8 cellular contexts compared by ENCODE assay signal in genomic region chr1:203702130-203702577, GRCh38.
DNase-seq lines count a peak whose midpoint lies in the region; ATAC-seq lines count a peak whose summit lies in the region.

No MANE protein-coding gene starts in this region.

- H3K9ac ChIP-seq in mesenchymal stem cell (ENCODE audit: low read length), result peak overlapping the region; percentile 57

- H2BK12ac ChIP-seq in mesenchymal stem cell (ENCODE audit: low read length in 2 of 2), result no peak overlapping the region

- peaks cover 8% of the 10 kb centered on the region for H3K79me1 ChIP-seq in mesenchymal stem cell (replicated peaks; ENCODE audit: low read length, poor library complexity, severe bottlenecking)

- H4K91ac ChIP-seq in mesenchymal stem cell (ENCODE audit: low read length), result no peak overlapping the region

- no peak overlapping the region for H2AK5ac ChIP-seq in mesenchymal stem cell (ENCODE audit: low read length, severe bottlenecking)

- H3K4me2 ChIP-seq in mesenchymal stem cell (ENCODE audit: low read length, poor library complexity, severe bottlenecking), result no peak overlapping the region

- DNase-seq in NCI-H524 (lab: John Stamatoyannopoulos, UW) (peak; percentile 44 to 66), NCI-H524 treated with DMSO at 0.1 percent for 48 hours (lab: John Stamatoyannopoulos, UW) (no peak), NCI-H2171 treated with DMSO at 0.1 percent for 48 hours (lab: John Stamatoyannopoulos, UW) (peak; percentile 65), mesenchymal stem cell (peak; percentile 53)
- peak; percentile 57 to 65 for DNase-seq in activated CD4-positive, alpha-beta T cell treated with anti-CD3 and anti-CD28 coated beads, Interleukin-2, amount 50 U/mL, for 4 hours
- DNase-seq in effector CD4-positive, alpha-beta T cell, result peak; percentile 58
- DNase-seq in stimulated activated CD8-positive, alpha-beta memory T cell treated with anti-CD3 and anti-CD28 coated beads, Interleukin-15, amount 100 ng/mL, for 48 hours (ENCODE audit: low read depth in 2 of 2), result peak; percentile 22 to 30

- H3K4me1 ChIP-seq in mesenchymal stem cell (ENCODE audit: control insufficient read depth, insufficient read depth, low read depth, low read length), result no peaks in the 10 kb centered on the region

- H2AFZ ChIP-seq in mesenchymal stem cell (ENCODE audit: low read depth, low read length), result no peak overlapping the region

- no peak overlapping the region for H2BK120ac ChIP-seq in mesenchymal stem cell (ENCODE audit: low read depth, low read length)

- no peak overlapping the region for H3K23ac ChIP-seq in mesenchymal stem cell (ENCODE audit: low read length in 2 of 2)

- H3K9me3 ChIP-seq in mesenchymal stem cell (ENCODE audit: control insufficient read depth, low read length), result no peaks in the 10 kb centered on the region

- H4K8ac ChIP-seq in mesenchymal stem cell (ENCODE audit: low read length), result no peak overlapping the region

- ATAC-seq in HG03378 (IDR thresholded peaks at IDR 0.05; ENCODE audit: unreplicated experiment), result no peak

- H2BK15ac ChIP-seq in mesenchymal stem cell (ENCODE audit: low read depth, poor library complexity, severe bottlenecking), result no peak overlapping the region

- WGBS in mesenchymal stem cell, result no CpG with 5 or more reads among the region's 1 CpG

- H2BK5ac ChIP-seq in mesenchymal stem cell (ENCODE audit: low read depth, low read length, poor library complexity, severe bottlenecking), result no peak overlapping the region

- H3K36me3 ChIP-seq in mesenchymal stem cell (ENCODE audit: control insufficient read depth in 1 of 2, insufficient read depth in 2 of 2, low read depth in 1 of 2, low read length in 2 of 2), result peaks cover 44 to 100% of the 10 kb centered on the region in 2 experiments

- H3K18ac ChIP-seq in mesenchymal stem cell (ENCODE audit: low read depth in 1 of 2, low read length in 2 of 2), result no peak overlapping the region

- H3K4me3 ChIP-seq in mesenchymal stem cell (ENCODE audit: insufficient read depth in 1 of 2, low read depth in 1 of 2, low read length in 2 of 2), result no peak overlapping the region

- H3K27ac ChIP-seq in mesenchymal stem cell (ENCODE audit: low read length, poor library complexity, severe bottlenecking), result no peak overlapping the region

- H3K14ac ChIP-seq in mesenchymal stem cell (ENCODE audit: low read length in 2 of 2), result no peak overlapping the region

- H3K4ac ChIP-seq in mesenchymal stem cell (ENCODE audit: low read depth in 1 of 2, low read length in 2 of 2), result no peak overlapping the region

- H3K27me3 ChIP-seq in mesenchymal stem cell (ENCODE audit: control insufficient read depth in 1 of 2, insufficient read depth in 1 of 2, low read length in 2 of 2), result no peaks in the 10 kb centered on the region
